8 cellular contexts compared by ENCODE assay signal in the genomic region with DNA sequence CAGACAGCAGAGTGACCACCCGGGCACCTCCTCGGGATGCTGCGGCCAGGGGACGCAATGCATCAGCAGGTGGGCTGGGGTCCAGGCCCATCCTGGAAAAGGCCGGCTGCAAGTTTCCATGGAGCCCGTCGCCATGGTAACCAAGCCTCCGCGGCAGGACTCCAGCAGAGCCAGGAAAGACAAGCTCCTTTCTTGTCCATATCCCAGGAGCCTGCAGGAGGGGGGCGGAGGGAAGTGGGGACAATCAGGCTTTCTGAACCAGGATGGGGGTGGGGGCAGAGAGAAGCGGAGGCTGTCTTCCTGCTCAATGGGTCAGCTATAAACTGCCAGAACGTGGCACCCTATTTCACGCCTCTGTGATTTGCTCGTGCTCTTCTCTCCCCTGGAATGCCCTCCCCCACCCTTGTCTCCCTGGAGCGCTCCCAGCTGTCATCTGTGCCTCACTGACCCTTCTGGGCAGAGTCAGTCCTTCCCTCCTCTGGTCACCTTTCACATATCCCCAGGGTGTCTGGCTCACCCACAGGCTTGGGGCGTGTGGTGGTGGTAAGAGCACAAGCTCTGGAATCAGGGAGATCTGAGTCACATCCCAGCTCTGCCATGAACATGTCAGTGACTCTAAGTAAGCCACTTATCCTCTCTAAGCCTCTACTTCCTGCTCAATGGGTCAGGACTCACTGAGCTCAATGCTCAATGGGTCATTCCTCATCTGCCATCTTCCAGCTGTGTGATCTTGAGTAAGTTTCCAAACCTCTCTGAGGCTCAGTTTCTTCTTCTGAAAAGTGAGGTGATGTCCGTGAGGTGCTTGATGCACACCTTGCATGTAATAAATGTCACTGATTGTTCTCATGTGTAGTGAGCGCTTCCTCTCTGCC. TPM values are rescaled to one million over a fixed set of nuclear protein-coding genes. Genes with fewer than 3 reads are reported as not detected.
DNase-seq lines count a peak whose midpoint lies in the region; ATAC-seq and TF ChIP-seq lines count a peak whose summit lies in the region.

No MANE protein-coding gene starts in this region.

- H3K4me3 ChIP-seq in fibroblast of the aortic adventitia (ENCODE audit: low read depth, low read length) = no peak overlapping the region

- peak; percentile 66 for DNase-seq in GM04504 (ENCODE audit: low read depth)
- peak; percentile 79 for DNase-seq in RKO (ENCODE audit: low spot score)
- peak; percentile 72 for DNase-seq in fibroblast of the aortic adventitia (ENCODE audit: low read depth)
- peak; percentile 23 to 97 (median 87) for DNase-seq in nucleus accumbens (lab: John Stamatoyannopoulos, UW)
- DNase-seq in NCI-H2171 treated with DMSO at 0.1 percent for 48 hours (lab: John Stamatoyannopoulos, UW) = no peak
- no peak for DNase-seq in NCI-H1436 (lab: John Stamatoyannopoulos, UW)

- no peak for ATAC-seq in HG02763 (IDR thresholded peaks at IDR 0.05; ENCODE audit: unreplicated experiment)
- ATAC-seq in HG02852 (IDR thresholded peaks at IDR 0.05; ENCODE audit: unreplicated experiment) = no peak

- no peak for TF ChIP-seq CTCF in fibroblast of the aortic adventitia (IDR thresholded peaks at IDR 0.05; ENCODE audit: insufficient read depth, low read length)

RNA-seq across cellular contexts. Expression of gene LAPTM5, which starts 58.9 kb away (rescaled TPM):
- total RNA-seq in fibroblast of the aortic adventitia (ENCODE audit: low replicate concordance) = 0.16 and 0.18 TPM in 2 replicates

Comparison
In these comparisons a context has a peak if more than half of its experiments do, and no peak if none do; other contexts are left out.
1. DNase-seq: peak in GM04504 (single experiment), RKO (single experiment), fibroblast of the aortic adventitia (single experiment) and nucleus accumbens (56 of 56); none in NCI-H2171 treated with DMSO at 0.1 percent for 48 hours (single experiment) and NCI-H1436 (single experiment).